In the genomic region with DNA sequence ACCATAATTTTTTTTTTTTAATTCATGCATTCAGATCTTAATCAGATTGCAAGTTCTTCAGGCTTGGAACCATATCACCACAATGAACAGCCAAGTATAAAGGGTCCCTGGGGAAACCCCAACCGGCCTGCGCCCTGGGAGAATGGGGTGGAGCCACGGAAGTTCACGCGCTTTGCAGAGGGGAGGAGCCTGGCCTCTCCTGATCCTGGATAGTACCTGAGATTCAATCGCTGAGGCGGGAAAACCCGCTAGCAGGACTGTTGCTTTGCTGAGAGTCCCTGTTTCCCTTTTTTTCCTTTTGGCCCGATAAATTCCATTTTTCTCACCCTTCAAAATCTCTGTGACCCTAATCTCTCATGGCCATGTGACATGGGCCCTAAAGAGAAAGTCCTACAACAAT, we compare ENCODE assay signal across 14 cellular contexts.
A peak's percentile ranks its signal among the peaks of the same experiment; 100 is the strongest.
DNase-seq lines count a peak whose midpoint lies in the region; ATAC-seq and TF ChIP-seq lines count a peak whose summit lies in the region.
"Had no signal": no experiment of that assay in that cellular context is flagged by ENCODE, and none has a peak within 500 bp of the region (broad histone marks: within the 10 kb centered on the region; RNA-seq: fewer than 3 reads in every experiment).

No MANE protein-coding gene starts in this region.

- peaks cover 24% of the 10 kb centered on the region for H3K9me3 Mint-ChIP-seq in endodermal cell
- H3K9me3 Mint-ChIP-seq: HFFc6 had no signal

- intact Hi-C loops in Right ventricle myocardium superior (cut with DNase I): no loop called here

- peaks cover 10% of the 10 kb centered on the region for H3K4me1 Mint-ChIP-seq in endodermal cell
- H3K4me1 Mint-ChIP-seq: CD4-positive, CD25-positive, alpha-beta regulatory T cell had no signal

- WGBS in endodermal cell (ENCODE audit: insufficient coverage in 1 of 2, insufficient read length in 1 of 2), 2 experiments: 89 to 92% methylated on average over 8 to 9 of the region's 9 CpGs
- WGBS in trophoblast cell (ENCODE audit: extremely low coverage, insufficient coverage, insufficient read length): no CpG with 5 or more reads among the region's 9 CpGs

- no peak for ATAC-seq in Right ventricle myocardium superior (ENCODE audit: poor library complexity)

- H3K4me2 ChIP-seq in trophoblast cell (ENCODE audit: low read length): no peak overlapping the region
- H3K4me2 ChIP-seq: BLaER1 treated with 17β-estradiol and CSF1 and Interleukin-3, amounts not matched to agents 10 nM and 100 nM had no signal

- DNase-seq in BE2C (peak; percentile 44), HL-60 (ENCODE audit: low read depth in 1 of 2, low spot score in 1 of 2) (no peak), endodermal cell (peak; percentile 45), trophoblast cell (no peak), DMS 273 treated with DMSO at 0.1 percent for 48 hours (lab: John Stamatoyannopoulos, UW) (no peak), Right ventricle myocardium superior (no peak), RKO (ENCODE audit: low spot score) (no peak)
- DNase-seq: 8988T; AML-193; CD4-positive, CD25-positive, alpha-beta regulatory T cell; HCEC 1CT; HFFc6 had no signal

- no peak overlapping the region for H3K4ac ChIP-seq in trophoblast cell (ENCODE audit: low read depth, low read length)

- no peak overlapping the region for H2AFZ ChIP-seq in trophoblast cell (ENCODE audit: insufficient read depth, low read length, poor library complexity)
- H2AFZ ChIP-seq: GM23248 had no signal

- H4K8ac ChIP-seq in trophoblast cell (ENCODE audit: low read depth, low read length): no peak overlapping the region

- H3K79me2 ChIP-seq in trophoblast cell (ENCODE audit: control insufficient read depth, insufficient read depth, low read length, poor library complexity): no peaks in the 10 kb centered on the region

- H3K27me3 ChIP-seq in BE2C (no peaks in the 10 kb centered on the region), HL-60 (ENCODE audit: insufficient read depth, poor library complexity, severe bottlenecking) (no peaks in the 10 kb centered on the region), endodermal cell (ENCODE audit: control insufficient read depth, insufficient read depth, low read length, poor library complexity, severe bottlenecking) (peaks cover 15% of the 10 kb centered on the region), trophoblast cell (ENCODE audit: insufficient read depth, low read length) (no peaks in the 10 kb centered on the region)
- H3K27me3 ChIP-seq: BLaER1 treated with 17β-estradiol and CSF1 and Interleukin-3, amounts not matched to agents 10 nM and 100 nM had no signal

- H3K4me3 Mint-ChIP-seq in endodermal cell: no peak overlapping the region
- H3K4me3 Mint-ChIP-seq: CD4-positive, CD25-positive, alpha-beta regulatory T cell; HFFc6 had no signal

- no peak overlapping the region for H3K14ac ChIP-seq in trophoblast cell (ENCODE audit: low read length)

- H2BK12ac ChIP-seq in trophoblast cell (ENCODE audit: low read length): peak overlapping the region; percentile 30

- H4K91ac ChIP-seq in trophoblast cell (ENCODE audit: low read depth, low read length): no peak overlapping the region

- H3K9me3 ChIP-seq in BE2C: peaks cover 4% of the 10 kb centered on the region; the same call in 1 of the 2 replicates
- no peaks in the 10 kb centered on the region for H3K9me3 ChIP-seq in endodermal cell (ENCODE audit: control insufficient read depth, low read length)
- peaks cover 7% of the 10 kb centered on the region for H3K9me3 ChIP-seq in trophoblast cell (ENCODE audit: insufficient read depth, low read depth, low read length)

- H4K12ac ChIP-seq in trophoblast cell (ENCODE audit: low read depth, low read length): no peak overlapping the region

- no peak overlapping the region for H3K23ac ChIP-seq in trophoblast cell (ENCODE audit: low read length)

- H3K79me1 ChIP-seq in trophoblast cell (ENCODE audit: low read length): no peaks in the 10 kb centered on the region

- H3K27ac Mint-ChIP-seq in endodermal cell: no peak overlapping the region
- H3K27ac Mint-ChIP-seq: CD4-positive, CD25-positive, alpha-beta regulatory T cell; HFFc6 had no signal

- no peak for TF ChIP-seq CTCF in BE2C (IDR thresholded peaks at IDR 0.05; ENCODE audit: low read depth, low read length)
- TF ChIP-seq CTCF in HL-60 (IDR thresholded peaks at IDR 0.05; ENCODE audit: insufficient read depth, low read length): no peak
- no peak for TF ChIP-seq CTCF in endodermal cell (conservative IDR thresholded peaks at IDR 0.05)

- no peak overlapping the region for H3K9ac ChIP-seq in endodermal cell (ENCODE audit: extremely low read depth, low read length, poor library complexity, severe bottlenecking)
- H3K9ac ChIP-seq in trophoblast cell (ENCODE audit: low read length): no peak overlapping the region
- H3K9ac ChIP-seq: BLaER1 treated with 17β-estradiol and CSF1 and Interleukin-3, amounts not matched to agents 10 nM and 100 nM; GM23248 had no signal

- H2BK120ac ChIP-seq in trophoblast cell (ENCODE audit: insufficient read depth, low read length, poor library complexity): no peak overlapping the region

- H3K36me3 Mint-ChIP-seq in endodermal cell (ENCODE audit: low read depth): peaks cover 2% of the 10 kb centered on the region
- H3K36me3 Mint-ChIP-seq: CD4-positive, CD25-positive, alpha-beta regulatory T cell had no signal

- H3K27ac ChIP-seq in HL-60 (replicated peaks) (peak overlapping the region; percentile 83), endodermal cell (ENCODE audit: low read depth, low read length) (no peak overlapping the region), trophoblast cell (ENCODE audit: low read depth, low read length) (no peak overlapping the region)
- H3K27ac ChIP-seq: BLaER1 treated with 17β-estradiol and CSF1 and Interleukin-3, amounts not matched to agents 10 nM and 100 nM; GM23248 had no signal

- H3K4me3 ChIP-seq in BE2C (ENCODE audit: low read depth, low read length) (no peak overlapping the region; the same call in 1 of the 2 replicates), HL-60 (replicated peaks; ENCODE audit: insufficient read depth, low read length) (no peak overlapping the region), endodermal cell (ENCODE audit: low read length) (no peak overlapping the region), trophoblast cell (ENCODE audit: low read depth, low read length) (no peak overlapping the region)
- H3K4me3 ChIP-seq: BLaER1 treated with 17β-estradiol and CSF1 and Interleukin-3, amounts not matched to agents 10 nM and 100 nM; GM23248 had no signal

- H2BK5ac ChIP-seq in trophoblast cell (ENCODE audit: low read depth, low read length, poor library complexity): no peak overlapping the region

- no peak overlapping the region for H3K18ac ChIP-seq in trophoblast cell (ENCODE audit: low read length)

- no peak overlapping the region for H2AK5ac ChIP-seq in trophoblast cell (ENCODE audit: low read length)

- H3K27me3 Mint-ChIP-seq in endodermal cell (ENCODE audit: insufficient read depth): peaks cover 3% of the 10 kb centered on the region
- H3K27me3 Mint-ChIP-seq: CD4-positive, CD25-positive, alpha-beta regulatory T cell had no signal

- H3K36me3 ChIP-seq in BE2C: no peaks in the 10 kb centered on the region
- H3K36me3 ChIP-seq in endodermal cell (ENCODE audit: control insufficient read depth, insufficient read depth, low read length): no peaks in the 10 kb centered on the region
- no peaks in the 10 kb centered on the region for H3K36me3 ChIP-seq in trophoblast cell (ENCODE audit: control insufficient read depth in 1 of 2, insufficient read depth in 2 of 2, low read length in 2 of 2)

- peaks cover 17% of the 10 kb centered on the region for H3K4me1 ChIP-seq in BE2C
- H3K4me1 ChIP-seq in endodermal cell (ENCODE audit: control insufficient read depth, insufficient read depth, low read length): no peaks in the 10 kb centered on the region
- peaks cover 2% of the 10 kb centered on the region in 2 experiments for H3K4me1 ChIP-seq in trophoblast cell (ENCODE audit: control insufficient read depth in 1 of 2, insufficient read depth in 2 of 2, low read length in 2 of 2)

Comparison
In these comparisons a context has a peak if more than half of its experiments do, and no peak if none do; other contexts are left out.
1. DNase-seq: peak in BE2C (single experiment) and endodermal cell (single experiment); none in HL-60 (0 of 2), trophoblast cell (0 of 2), DMS 273 treated with DMSO at 0.1 percent for 48 hours (single experiment), Right ventricle myocardium superior (single experiment) and RKO (single experiment).